ENCODE assay signal across 2 cellular contexts in genomic region chr2:37692731-37693130, GRCh38.
TF ChIP-seq lines count a peak whose summit lies in the region.

No MANE protein-coding gene starts in this region.

TF ChIP-seq in HCT116, 20 proteins besides CTCF, POLR2A, EP300 and RAD21 (continued from another document):
- TF ChIP-seq REST (IDR thresholded peaks at IDR 0.05; ENCODE audit: low read depth) (no peak), YY1 (IDR thresholded peaks at IDR 0.05; ENCODE audit: extremely low read depth, insufficient replicate concordance, low read depth, low read length) (no peak), SRF (IDR thresholded peaks at IDR 0.05; ENCODE audit: low read depth) (no peak), ZBTB33 (IDR thresholded peaks at IDR 0.05; ENCODE audit: extremely low read depth, insufficient replicate concordance, low read length) (no peak), ZNF274 (IDR thresholded peaks at IDR 0.05; ENCODE audit: low read depth, low read length) (no peak), JUND (IDR thresholded peaks at IDR 0.05) (no peak), MAX (IDR thresholded peaks at IDR 0.05) (no peak)

TF ChIP-seq in GM23338, 12 proteins besides CTCF, POLR2A, EP300 and RAD21 (continued from another document):
- TF ChIP-seq ZNF462 (CRISPR knock-in tag; IDR thresholded peaks at IDR 0.05): no peak
- TF ChIP-seq STAT1 (IDR thresholded peaks at IDR 0.05; ENCODE audit: unreplicated experiment): no peak
- no peak for TF ChIP-seq REST (IDR thresholded peaks at IDR 0.05; ENCODE audit: unreplicated experiment)
- no peak for TF ChIP-seq POLR2AphosphoS5 (IDR thresholded peaks at IDR 0.05; ENCODE audit: low read depth)
- TF ChIP-seq JUNB (IDR thresholded peaks at IDR 0.05; ENCODE audit: unreplicated experiment): no peak
TF ChIP-seq in GM23338: peak in this region for 0.
